Comparison of ENCODE assay signal across 20 cellular contexts in genomic region chr5:123992641-123993040, GRCh38.
"Had no signal": no experiment of that assay in that cellular context is flagged by ENCODE, and none has a peak within 500 bp of the region (broad histone marks: within the 10 kb centered on the region; RNA-seq: fewer than 3 reads in every experiment).

No MANE protein-coding gene starts in this region.

- ATAC-seq: activated CD4-positive, alpha-beta T cell treated with anti-CD3 and anti-CD28 coated beads for 36 hours; activated naive CD4-positive, alpha-beta T cell treated with anti-CD3 and anti-CD28 coated beads, Interleukin-2, amount 50 U/mL, for 72 hours; foreskin keratinocyte; left lung; naive thymus-derived CD8-positive, alpha-beta T cell; stimulated activated naive CD8-positive, alpha-beta T cell treated with anti-CD3 and anti-CD28 coated beads, Interleukin-15, Interleukin-2, amounts not matched to agents 100 U/mL and 50 U/mL, for 24 hours had no signal

- H3K27ac ChIP-seq: foreskin keratinocyte, left lung, neutrophil, right atrium auricular region, skin epidermis, transverse colon, WERI-Rb-1 had no signal

- DNase-seq: activated CD4-positive, alpha-beta memory T cell treated with anti-CD3 and anti-CD28 coated beads, Interleukin-2, amount 10 ng/mL, durations not matched to agents 7 days and 5 days; activated CD4-positive, alpha-beta T cell treated with anti-CD3 and anti-CD28 coated beads for 36 hours; activated gamma-delta T cell; activated T-cell treated with anti-CD3 and anti-CD28 coated beads, Interleukin-2, amount 50 U/mL, for 48 hours; cortex of kidney; effector CD4-positive, alpha-beta T cell; foreskin keratinocyte; head of caudate nucleus; left lung; mammary epithelial cell; naive thymus-derived CD8-positive, alpha-beta T cell; stimulated activated CD4-positive, alpha-beta T cell treated with anti-CD3 and anti-CD28 coated beads, Interleukin-4, amount 100 ng/mL, for 4 hours; stimulated activated CD8-positive, alpha-beta memory T cell treated with anti-CD3 and anti-CD28 coated beads, Interleukin-4, amount 100 ng/mL, for 48 hours; stimulated activated naive CD8-positive, alpha-beta T cell treated with anti-CD3 and anti-CD28 coated beads, Interleukin-15, Interleukin-2, amounts not matched to agents 100 U/mL and 50 U/mL, for 24 hours; transverse colon; WERI-Rb-1 had no signal
